Comparison of ENCODE assay signal across 25 cellular contexts in the genomic region with DNA sequence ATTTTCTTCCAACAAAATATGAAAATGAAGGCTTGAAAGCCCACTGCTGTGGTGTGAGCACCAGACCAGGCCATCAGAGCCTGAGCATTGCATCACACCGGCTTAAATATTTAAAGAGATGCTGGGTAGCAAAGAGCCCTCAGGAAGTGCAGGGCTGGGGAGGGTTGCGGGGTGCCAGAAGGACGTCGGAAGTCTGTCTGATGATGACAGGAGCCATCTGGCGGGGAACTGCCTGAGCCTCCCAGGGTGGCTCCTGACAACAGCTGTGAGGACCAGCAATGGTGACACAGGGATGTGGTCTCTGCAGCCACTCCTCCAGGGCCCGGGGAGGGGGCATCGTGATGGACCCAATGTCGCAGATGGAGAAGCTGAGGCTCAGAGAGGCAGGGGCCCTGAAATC.
"Had no signal": no experiment of that assay in that cellular context is flagged by ENCODE, and none has a peak within 500 bp of the region (broad histone marks: within the 10 kb centered on the region; RNA-seq: fewer than 3 reads in every experiment).

No MANE protein-coding gene starts in this region.

- H3K9me3 ChIP-seq: breast epithelium, esophagus squamous epithelium, left lung, spleen, tibial nerve had no signal

- ATAC-seq: activated CD8-positive, alpha-beta memory T cell treated with anti-CD3 and anti-CD28 coated beads, Interleukin-2, amount 10 ng/mL, durations not matched to agents 7 days and 5 days; activated CD8-positive, alpha-beta T cell treated with anti-CD3 and anti-CD28 coated beads, Interleukin-2, amount 10 ng/mL, durations not matched to agents 7 days and 5 days; activated naive CD8-positive, alpha-beta T cell treated with anti-CD3 and anti-CD28 coated beads, Interleukin-2, amount 50 U/mL, for 24 hours; left lung; natural killer cell; right cardiac atrium had no signal

- H3K4me3 ChIP-seq: breast epithelium, esophagus squamous epithelium, left lung, lung, spleen, tibial nerve had no signal

- H3K4me1 Mint-ChIP-seq: activated B cell treated with CpG ODN at 0.5 μM for 24 hours; activated CD8-positive, alpha-beta memory T cell treated with anti-CD3 and anti-CD28 coated beads, Interleukin-2, amount 10 ng/mL, durations not matched to agents 7 days and 5 days; activated naive CD4-positive, alpha-beta T cell treated with anti-CD3 and anti-CD28 coated beads, Interleukin-2, amount 50 U/mL, for 24 hours; activated naive CD8-positive, alpha-beta T cell treated with anti-CD3 and anti-CD28 coated beads, Interleukin-2, amount 50 U/mL, for 24 hours; natural killer cell had no signal

- H3K27me3 Mint-ChIP-seq: activated CD8-positive, alpha-beta memory T cell treated with anti-CD3 and anti-CD28 coated beads, Interleukin-2, amount 10 ng/mL, durations not matched to agents 7 days and 5 days had no signal

- H3K36me3 ChIP-seq: breast epithelium, esophagus squamous epithelium, left lung, spleen, tibial nerve had no signal

- H3K4me1 ChIP-seq: left lung, tibial nerve had no signal

- H3K36me3 Mint-ChIP-seq: activated CD8-positive, alpha-beta memory T cell treated with anti-CD3 and anti-CD28 coated beads, Interleukin-2, amount 10 ng/mL, durations not matched to agents 7 days and 5 days; activated naive CD4-positive, alpha-beta T cell treated with anti-CD3 and anti-CD28 coated beads, Interleukin-2, amount 50 U/mL, for 24 hours; natural killer cell had no signal

- DNase-seq: activated B cell treated with CpG ODN at 0.5 μM for 24 hours; activated CD4-positive, alpha-beta T cell treated with anti-CD3 and anti-CD28 coated beads, Interleukin-2, amount 50 U/mL, for 1 hour; activated CD8-positive, alpha-beta memory T cell treated with anti-CD3 and anti-CD28 coated beads, Interleukin-2, amount 10 ng/mL, durations not matched to agents 7 days and 5 days; activated CD8-positive, alpha-beta T cell treated with anti-CD3 and anti-CD28 coated beads, Interleukin-2, amount 10 ng/mL, durations not matched to agents 7 days and 5 days; activated naive CD8-positive, alpha-beta T cell treated with anti-CD3 and anti-CD28 coated beads, Interleukin-2, amount 50 U/mL, for 24 hours; activated T-cell treated with anti-CD3 and anti-CD28 coated beads, Interleukin-2, amount 50 U/mL, for 48 hours; amygdala; central memory CD4-positive, alpha-beta T cell; esophagus squamous epithelium; foreskin melanocyte; kidney glomerular epithelial cell; mesendoderm; natural killer cell; right cardiac atrium; spleen; stimulated activated naive CD4-positive, alpha-beta T cell treated with Interleukin-2 at 50 U/mL for 16 hours; T-helper 9 cell had no signal

- H3K4me3 Mint-ChIP-seq: activated B cell treated with CpG ODN at 0.5 μM for 24 hours; activated CD8-positive, alpha-beta memory T cell treated with anti-CD3 and anti-CD28 coated beads, Interleukin-2, amount 10 ng/mL, durations not matched to agents 7 days and 5 days; activated CD8-positive, alpha-beta T cell treated with anti-CD3 and anti-CD28 coated beads, Interleukin-2, amount 10 ng/mL, durations not matched to agents 7 days and 5 days; activated naive CD4-positive, alpha-beta T cell treated with anti-CD3 and anti-CD28 coated beads, Interleukin-2, amount 50 U/mL, for 24 hours; activated naive CD8-positive, alpha-beta T cell treated with anti-CD3 and anti-CD28 coated beads, Interleukin-2, amount 50 U/mL, for 24 hours; dendritic cell treated with granulocyte-macrophage colony-stimulating factor and Interleukin-4, amounts not matched to agents 40 ng/mL and 50 ng/mL, for 4 days; natural killer cell had no signal

- H3K27ac ChIP-seq: breast epithelium, epithelial cell of prostate, esophagus squamous epithelium, left lung, spleen, tibial nerve had no signal

- H3K27ac Mint-ChIP-seq: activated B cell treated with CpG ODN at 0.5 μM for 24 hours; activated CD8-positive, alpha-beta memory T cell treated with anti-CD3 and anti-CD28 coated beads, Interleukin-2, amount 10 ng/mL, durations not matched to agents 7 days and 5 days; activated CD8-positive, alpha-beta T cell treated with anti-CD3 and anti-CD28 coated beads, Interleukin-2, amount 10 ng/mL, durations not matched to agents 7 days and 5 days; activated naive CD4-positive, alpha-beta T cell treated with anti-CD3 and anti-CD28 coated beads, Interleukin-2, amount 50 U/mL, for 24 hours; activated naive CD8-positive, alpha-beta T cell treated with anti-CD3 and anti-CD28 coated beads, Interleukin-2, amount 50 U/mL, for 24 hours; activated T-helper 2 cell treated with anti-CD3 and anti-CD28 coated beads, Interferon-gamma antibody, Interleukin-2, Interleukin-4, amounts not matched to agents 10 μg/mL and 5 μg/mL and 100 μg/mL, durations not matched to agents 14 hours and 24 hours and 36 hours; dendritic cell treated with granulocyte-macrophage colony-stimulating factor and Interleukin-4, amounts not matched to agents 40 ng/mL and 50 ng/mL, for 4 days; natural killer cell had no signal

- H3K9me3 Mint-ChIP-seq: activated B cell treated with CpG ODN at 0.5 μM for 24 hours; activated naive CD4-positive, alpha-beta T cell treated with anti-CD3 and anti-CD28 coated beads, Interleukin-2, amount 50 U/mL, for 24 hours; activated naive CD8-positive, alpha-beta T cell treated with anti-CD3 and anti-CD28 coated beads, Interleukin-2, amount 50 U/mL, for 24 hours; activated T-helper 2 cell treated with anti-CD3 and anti-CD28 coated beads, Interferon-gamma antibody, Interleukin-2, Interleukin-4, amounts not matched to agents 10 μg/mL and 5 μg/mL and 100 μg/mL, durations not matched to agents 14 hours and 24 hours and 36 hours; dendritic cell treated with granulocyte-macrophage colony-stimulating factor and Interleukin-4, amounts not matched to agents 40 ng/mL and 50 ng/mL, for 4 days; natural killer cell had no signal
